ENCODE assay signal across 8 cellular contexts in genomic region chr6:24935753-24936152, GRCh38. TPM values are rescaled to one million over a fixed set of nuclear protein-coding genes. Genes with fewer than 3 reads are reported as not detected.
DNase-seq lines count a peak whose midpoint lies in the region; ATAC-seq and TF ChIP-seq lines count a peak whose summit lies in the region.

A gene with protein sequence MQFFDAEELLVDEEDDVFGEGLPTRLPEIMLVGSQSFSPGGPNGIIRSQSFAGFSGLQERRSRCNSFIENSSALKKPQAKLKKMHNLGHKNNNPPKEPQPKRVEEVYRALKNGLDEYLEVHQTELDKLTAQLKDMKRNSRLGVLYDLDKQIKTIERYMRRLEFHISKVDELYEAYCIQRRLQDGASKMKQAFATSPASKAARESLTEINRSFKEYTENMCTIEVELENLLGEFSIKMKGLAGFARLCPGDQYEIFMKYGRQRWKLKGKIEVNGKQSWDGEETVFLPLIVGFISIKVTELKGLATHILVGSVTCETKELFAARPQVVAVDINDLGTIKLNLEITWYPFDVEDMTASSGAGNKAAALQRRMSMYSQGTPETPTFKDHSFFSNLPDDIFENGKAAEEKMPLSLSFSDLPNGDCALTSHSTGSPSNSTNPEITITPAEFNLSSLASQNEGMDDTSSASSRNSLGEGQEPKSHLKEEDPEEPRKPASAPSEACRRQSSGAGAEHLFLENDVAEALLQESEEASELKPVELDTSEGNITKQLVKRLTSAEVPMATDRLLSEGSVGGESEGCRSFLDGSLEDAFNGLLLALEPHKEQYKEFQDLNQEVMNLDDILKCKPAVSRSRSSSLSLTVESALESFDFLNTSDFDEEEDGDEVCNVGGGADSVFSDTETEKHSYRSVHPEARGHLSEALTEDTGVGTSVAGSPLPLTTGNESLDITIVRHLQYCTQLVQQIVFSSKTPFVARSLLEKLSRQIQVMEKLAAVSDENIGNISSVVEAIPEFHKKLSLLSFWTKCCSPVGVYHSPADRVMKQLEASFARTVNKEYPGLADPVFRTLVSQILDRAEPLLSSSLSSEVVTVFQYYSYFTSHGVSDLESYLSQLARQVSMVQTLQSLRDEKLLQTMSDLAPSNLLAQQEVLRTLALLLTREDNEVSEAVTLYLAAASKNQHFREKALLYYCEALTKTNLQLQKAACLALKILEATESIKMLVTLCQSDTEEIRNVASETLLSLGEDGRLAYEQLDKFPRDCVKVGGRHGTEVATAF (minus strand): TSS chr6:24935960. CDS start chr6:24935898, 62 bp downstream.

- H3K4me1 ChIP-seq in duodenal mucosa (ENCODE audit: control insufficient read depth in 1 of 2, insufficient read depth in 2 of 2, low read length in 2 of 2): peaks cover 0 to 10% of the 10 kb centered on the region in 2 donors
- H3K4me1 ChIP-seq in rectal smooth muscle tissue (ENCODE audit: control insufficient read depth, insufficient read depth, low read length): peaks cover 8% of the 10 kb centered on the region
- peaks cover 0 to 10% (median 3%) of the 10 kb centered on the region in 3 donors for H3K4me1 ChIP-seq in gastroesophageal sphincter

- ATAC-seq in GM18517 (IDR thresholded peaks at IDR 0.05; ENCODE audit: unreplicated experiment): peak; percentile 32
- ATAC-seq in HG03378 (IDR thresholded peaks at IDR 0.05; ENCODE audit: unreplicated experiment): peak; percentile 34
- peak; percentile 24 to 38 for ATAC-seq in activated CD4-positive, CD25-positive, alpha-beta regulatory T cell treated with anti-CD3 and anti-CD28 coated beads, Interleukin-2, amount 50 U/mL, for 24 hours
- no peak for ATAC-seq in gastroesophageal sphincter

- TF ChIP-seq EP300 in gastroesophageal sphincter (IDR thresholded peaks at IDR 0.05): no peak

- H3K27me3 ChIP-seq in duodenal mucosa (ENCODE audit: control insufficient read depth in 1 of 2, insufficient read depth in 2 of 2, low read length in 2 of 2) (peaks cover 0 to 4% of the 10 kb centered on the region in 2 donors), rectal smooth muscle tissue (ENCODE audit: control insufficient read depth, insufficient read depth, low read length) (no peaks in the 10 kb centered on the region), gastroesophageal sphincter (peaks cover 10% of the 10 kb centered on the region)

- TF ChIP-seq CTCF in gastroesophageal sphincter (IDR thresholded peaks at IDR 0.05): no peak

- H3K36me3 ChIP-seq in duodenal mucosa (ENCODE audit: control insufficient read depth in 1 of 2, insufficient read depth in 2 of 2, low read length in 2 of 2): no peaks in the 10 kb centered on the region
- H3K36me3 ChIP-seq in rectal smooth muscle tissue (ENCODE audit: control insufficient read depth, insufficient read depth, low read length): no peaks in the 10 kb centered on the region
- H3K36me3 ChIP-seq in gastroesophageal sphincter: no peaks in the 10 kb centered on the region

- no peak within 1 kb of the TSS for H3K27ac ChIP-seq in duodenal mucosa (ENCODE audit: low read depth, low read length)
- no peak within 1 kb of the TSS for H3K27ac ChIP-seq in rectal smooth muscle tissue (ENCODE audit: low read depth, low read length)
- no peak within 1 kb of the TSS for H3K27ac ChIP-seq in gastroesophageal sphincter

- H3K9ac ChIP-seq in duodenal mucosa (ENCODE audit: low read depth in 1 of 2, low read length in 2 of 2) (no peak within 1 kb of the TSS), rectal smooth muscle tissue (ENCODE audit: low read length) (no peak within 1 kb of the TSS)

- WGBS in gastroesophageal sphincter (ENCODE audit: low coverage in 1 of 2), 2 donors: 86 to 90% methylated on average over 1 to 2 of the region's 9 CpGs

- TF ChIP-seq POLR2A in gastroesophageal sphincter (IDR thresholded peaks at IDR 0.05): no peak

- H3K4me3 ChIP-seq in duodenal mucosa (ENCODE audit: low read depth in 1 of 2, low read length in 2 of 2): peak within 1 kb of the TSS; percentile 13 to 33
- peak within 1 kb of the TSS; percentile 26 for H3K4me3 ChIP-seq in rectal smooth muscle tissue (ENCODE audit: low read length)
- no peak within 1 kb of the TSS for H3K4me3 ChIP-seq in gastroesophageal sphincter

- DNase-seq in AG08396 (ENCODE audit: low spot score): no peak
- DNase-seq in COR-L47 (lab: John Stamatoyannopoulos, UW): no peak

- H3K9me3 ChIP-seq in duodenal mucosa (ENCODE audit: control insufficient read depth in 1 of 2, low read length in 2 of 2) (no peaks in the 10 kb centered on the region), gastroesophageal sphincter (no peaks in the 10 kb centered on the region)

RNA-seq across cellular contexts. Expression of the gene that starts here (rescaled TPM):
- 10 to 100 TPM in 1 of 4 donors, 1 to 10 TPM in 3; 1.7 to 14.9 (median 4.2) TPM for total RNA-seq in gastroesophageal sphincter

Comparison
In these comparisons a context has a peak if more than half of its experiments do, and no peak if none do; other contexts are left out.
1. H3K4me3 ChIP-seq: peak in duodenal mucosa (2 of 2) and rectal smooth muscle tissue (single experiment); none in gastroesophageal sphincter (0 of 2).